ENCODE assay signal across 11 cellular contexts in the genomic region with DNA sequence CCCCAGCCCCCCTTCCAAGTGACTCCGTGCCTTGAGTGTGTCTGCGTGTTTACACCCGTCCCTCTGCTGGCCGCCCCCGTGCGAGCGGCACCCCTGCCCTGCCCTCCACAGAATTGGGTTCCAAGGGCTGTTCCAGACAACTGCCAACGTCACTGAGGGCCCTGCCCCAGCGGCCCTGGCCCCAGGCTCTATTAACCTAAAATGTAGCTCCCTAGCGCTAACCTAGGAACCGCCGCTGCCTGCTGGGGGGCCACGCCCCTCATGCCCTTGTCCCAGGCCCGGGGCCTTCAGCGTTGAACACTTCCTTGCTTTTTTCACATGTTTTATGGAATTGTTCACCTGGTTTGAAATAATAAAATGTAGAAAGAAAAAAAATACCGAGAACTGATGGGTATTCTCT. TPM values are rescaled to one million over a fixed set of nuclear protein-coding genes. Genes with fewer than 3 reads are reported as not detected.
DNase-seq lines count a peak whose midpoint lies in the region; ATAC-seq and TF ChIP-seq lines count a peak whose summit lies in the region.
"Had no signal": no experiment of that assay in that cellular context is flagged by ENCODE, and none has a peak within 500 bp of the region (broad histone marks: within the 10 kb centered on the region; RNA-seq: fewer than 3 reads in every experiment).

No MANE protein-coding gene starts in this region.

- H3K9me3 ChIP-seq in neural progenitor cell (ENCODE audit: low read depth) (no peaks in the 10 kb centered on the region), tibial artery (no peaks in the 10 kb centered on the region)

- H3K79me2 ChIP-seq in neural progenitor cell (ENCODE audit: low read depth) = no peaks in the 10 kb centered on the region

- ATAC-seq in activated T-cell treated with anti-CD3 and anti-CD28 coated beads, Interleukin-2, amount 50 U/mL, for 72 hours (replicated peaks in 1 of 2) = no peak
- ATAC-seq in central memory CD8-positive, alpha-beta T cell (replicated peaks; ENCODE audit: extremely low read depth, poor library complexity, severe bottlenecking) = no peak
- ATAC-seq in GM21528 (IDR thresholded peaks at IDR 0.05; ENCODE audit: low FRiP score, unreplicated experiment) = no peak

- H3K4me1 ChIP-seq in neural progenitor cell = peaks cover 22% of the 10 kb centered on the region
- peaks cover 2 to 54% (median 38%) of the 10 kb centered on the region in 4 donors for H3K4me1 ChIP-seq in tibial artery

- H2AFZ ChIP-seq in neural progenitor cell (replicated peaks) = no peak overlapping the region

- H3K27ac Mint-ChIP-seq in activated T-cell treated with anti-CD3 and anti-CD28 coated beads, Interleukin-2, amount 50 U/mL, for 72 hours = no peak overlapping the region
- H3K27ac Mint-ChIP-seq in central memory CD8-positive, alpha-beta T cell (ENCODE audit: low read depth) = peak overlapping the region; percentile 63
- peak overlapping the region; percentile 95 for H3K27ac Mint-ChIP-seq in neural progenitor cell

- intact Hi-C loops in tibial artery (cut with DNase I; ENCODE audit: low total_unique reads) = no loop called here

- peaks cover 15% of the 10 kb centered on the region for H3K4me1 Mint-ChIP-seq in activated T-cell treated with anti-CD3 and anti-CD28 coated beads, Interleukin-2, amount 50 U/mL, for 72 hours (ENCODE audit: low read depth)
- peaks cover 6% of the 10 kb centered on the region for H3K4me1 Mint-ChIP-seq in central memory CD8-positive, alpha-beta T cell
- H3K4me1 Mint-ChIP-seq in neural progenitor cell = peaks cover 64% of the 10 kb centered on the region

- peaks cover 77% of the 10 kb centered on the region for H3F3A ChIP-seq in neural progenitor cell (ENCODE audit: low read depth)

- peak overlapping the region; percentile 29 to 34 for H3K4me3 Mint-ChIP-seq in activated T-cell treated with anti-CD3 and anti-CD28 coated beads, Interleukin-2, amount 50 U/mL, for 72 hours
- peak overlapping the region; percentile 20 for H3K4me3 Mint-ChIP-seq in central memory CD8-positive, alpha-beta T cell
- peak overlapping the region; percentile 46 for H3K4me3 Mint-ChIP-seq in neural progenitor cell

- H3K27me3 ChIP-seq in neural progenitor cell = no peaks in the 10 kb centered on the region
- H3K27me3 ChIP-seq in tibial artery = no peaks in the 10 kb centered on the region

- no peak overlapping the region for H3K9ac ChIP-seq in neural progenitor cell

- TF ChIP-seq CTCF in neural progenitor cell (IDR thresholded peaks at IDR 0.05) (no peak), tibial artery (IDR thresholded peaks at IDR 0.05) (no peak)

- no peak for DNase-seq in activated T-cell treated with anti-CD3 and anti-CD28 coated beads, Interleukin-2, amount 50 U/mL, for 72 hours
- no peak for DNase-seq in activated T-cell treated with anti-CD3 and anti-CD28 coated beads, Interleukin-2, amount 50 U/mL, for 48 hours
- DNase-seq in central memory CD8-positive, alpha-beta T cell (ENCODE audit: low spot score in 2 of 2) = no peak
- no peak for DNase-seq in neural progenitor cell (ENCODE audit: low spot score)
- no peak for DNase-seq in tibial artery
- DNase-seq in NCI-H2196 (lab: John Stamatoyannopoulos, UW; ENCODE audit: unreplicated experiment) = no peak
- no peak for DNase-seq in GM19238 (ENCODE audit: insufficient read length, low spot score)
- DNase-seq: ACHN, naive B cell had no signal

- H3K36me3 ChIP-seq in neural progenitor cell = no peaks in the 10 kb centered on the region
- peaks cover 28 to 46% (median 45%) of the 10 kb centered on the region in 3 donors for H3K36me3 ChIP-seq in tibial artery

- peaks cover 11 to 14% of the 10 kb centered on the region in 2 donors for H3K36me3 Mint-ChIP-seq in activated T-cell treated with anti-CD3 and anti-CD28 coated beads, Interleukin-2, amount 50 U/mL, for 72 hours (ENCODE audit: insufficient read depth in 2 of 2)
- H3K36me3 Mint-ChIP-seq in central memory CD8-positive, alpha-beta T cell (ENCODE audit: insufficient read depth) = peaks cover 43% of the 10 kb centered on the region
- peaks cover 12% of the 10 kb centered on the region for H3K36me3 Mint-ChIP-seq in neural progenitor cell
- H3K36me3 Mint-ChIP-seq: naive B cell had no signal

- H3K27ac ChIP-seq in neural progenitor cell (peak overlapping the region; percentile 66), tibial artery (peak overlapping the region; percentile 97 to 100)

- no peak overlapping the region for H3K4me3 ChIP-seq in neural progenitor cell
- H3K4me3 ChIP-seq in tibial artery = no peak overlapping the region

- peaks cover 42% of the 10 kb centered on the region for H4K20me1 ChIP-seq in neural progenitor cell (ENCODE audit: low read depth)

- H3K4me2 ChIP-seq in neural progenitor cell = no peak overlapping the region

- peaks cover 0 to 3% of the 10 kb centered on the region in 2 donors for H3K9me3 Mint-ChIP-seq in activated T-cell treated with anti-CD3 and anti-CD28 coated beads, Interleukin-2, amount 50 U/mL, for 72 hours
- no peaks in the 10 kb centered on the region for H3K9me3 Mint-ChIP-seq in central memory CD8-positive, alpha-beta T cell
- H3K9me3 Mint-ChIP-seq in neural progenitor cell = no peaks in the 10 kb centered on the region
- H3K9me3 Mint-ChIP-seq: naive B cell had no signal

- H3K27me3 Mint-ChIP-seq in activated T-cell treated with anti-CD3 and anti-CD28 coated beads, Interleukin-2, amount 50 U/mL, for 72 hours (ENCODE audit: low read depth) = no peaks in the 10 kb centered on the region
- no peaks in the 10 kb centered on the region for H3K27me3 Mint-ChIP-seq in central memory CD8-positive, alpha-beta T cell
- peaks cover 7% of the 10 kb centered on the region for H3K27me3 Mint-ChIP-seq in neural progenitor cell (ENCODE audit: insufficient read depth, low read depth)
- H3K27me3 Mint-ChIP-seq: naive B cell had no signal

RNA-seq across cellular contexts. Expression of gene SEMA3B, which starts 10.0 kb away (rescaled TPM):
- 1 to 10 TPM; 1.9 to 3.3 TPM for total RNA-seq in activated T-cell treated with anti-CD3 and anti-CD28 coated beads, Interleukin-2, amount 50 U/mL, for 72 hours
- total RNA-seq in neural progenitor cell (ENCODE audit: low replicate concordance) = 0.80 and 8.6 TPM in 2 replicates

RNA-seq across cellular contexts. Expression of gene LSMEM2, which starts 19.9 kb away (rescaled TPM):
- under 1 TPM in 1 of 2 donors, not detected in 1; 0.26 TPM for total RNA-seq in activated T-cell treated with anti-CD3 and anti-CD28 coated beads, Interleukin-2, amount 50 U/mL, for 72 hours
- total RNA-seq in neural progenitor cell (ENCODE audit: low replicate concordance) = 0.37 TPM in 1 of 2 replicates, not detected in the other
- total RNA-seq: Daoy had no signal

RNA-seq across cellular contexts. Expression of gene GNAI2, which starts 23.0 kb away (rescaled TPM):
- total RNA-seq in activated T-cell treated with anti-CD3 and anti-CD28 coated beads, Interleukin-2, amount 50 U/mL, for 72 hours = 100 to 1,000 TPM; 263 to 272 TPM
- total RNA-seq in neural progenitor cell (ENCODE audit: low replicate concordance) = 249 and 321 TPM in 2 replicates

RNA-seq across cellular contexts. Expression of gene IFRD2, which starts 33.2 kb away (rescaled TPM):
- total RNA-seq in activated T-cell treated with anti-CD3 and anti-CD28 coated beads, Interleukin-2, amount 50 U/mL, for 72 hours = 10 to 100 TPM; 56.3 to 62.1 TPM
- 26.4 and 45.6 TPM in 2 replicates for total RNA-seq in neural progenitor cell (ENCODE audit: low replicate concordance)

RNA-seq across cellular contexts. Expression of gene HYAL3, which starts 40.2 kb away (rescaled TPM):
- 1 to 10 TPM; 6.7 to 7.1 TPM for total RNA-seq in activated T-cell treated with anti-CD3 and anti-CD28 coated beads, Interleukin-2, amount 50 U/mL, for 72 hours
- total RNA-seq in neural progenitor cell (ENCODE audit: low replicate concordance) = 2.2 and 4.9 TPM in 2 replicates
